Comparison of ENCODE assay signal across 1 cellular context in the genomic region with DNA sequence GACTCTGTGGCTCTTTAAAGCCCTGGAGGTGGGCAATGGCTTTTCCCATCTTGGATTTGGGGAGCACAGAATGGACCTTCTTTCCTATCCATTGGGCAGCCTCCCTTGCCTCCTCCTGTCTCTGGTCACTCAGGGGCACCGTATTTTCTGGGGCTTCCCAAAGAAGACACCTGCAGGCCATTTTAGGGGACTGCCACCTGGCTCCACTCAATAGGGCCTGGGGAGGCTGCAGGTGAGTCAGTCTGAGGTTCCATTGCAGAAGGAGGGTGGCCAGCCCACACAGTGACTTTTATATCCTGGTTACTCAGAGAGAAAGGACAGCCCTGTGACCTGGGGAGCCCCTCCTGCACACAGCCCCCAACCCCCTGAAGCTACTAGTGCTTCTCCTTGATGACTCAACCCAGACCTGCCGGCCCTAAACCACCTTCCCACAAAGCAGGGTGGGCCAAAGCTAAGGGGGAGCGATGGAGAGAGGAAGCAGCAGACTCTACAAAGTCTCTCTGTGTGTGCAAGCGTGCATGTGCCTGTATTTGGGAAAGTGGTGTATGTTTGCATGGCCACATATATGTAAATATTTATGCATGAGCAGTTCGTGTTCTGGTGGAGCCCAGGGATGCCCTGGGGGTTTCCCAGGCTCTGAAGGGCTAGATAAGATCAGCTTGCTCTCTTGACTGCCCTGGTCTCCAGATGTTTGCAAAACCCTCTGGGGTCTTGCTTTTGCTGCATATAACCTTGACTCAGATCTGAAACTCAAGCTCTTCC.
TF ChIP-seq lines count a peak whose summit lies in the region.

No MANE protein-coding gene starts in this region.

TF ChIP-seq in HepG2, 621 proteins besides CTCF, POLR2A, EP300 and RAD21 (continues in another document):
- TF ChIP-seq SMAD3 (CRISPR knock-in tag; IDR thresholded peaks at IDR 0.05), result 0 out of 2 replicates have a peak, but pooled peaks have one; percentile 58
- TF ChIP-seq PITX1 (CRISPR knock-in tag; IDR thresholded peaks at IDR 0.05), result no peak
- TF ChIP-seq NRL (CRISPR knock-in tag; IDR thresholded peaks at IDR 0.05; ENCODE audit: borderline replicate concordance), result peak; percentile 56; the same call in 1 of the 2 replicates
- TF ChIP-seq RORA (CRISPR knock-in tag; IDR thresholded peaks at IDR 0.05), result no peak
- TF ChIP-seq ZFX (CRISPR knock-in tag; IDR thresholded peaks at IDR 0.05; ENCODE audit: low read depth), result peak; percentile 23; the same call in 1 of the 2 replicates
- no peak for TF ChIP-seq DNMT1 (CRISPR knock-in tag; IDR thresholded peaks at IDR 0.05)
- TF ChIP-seq FOXP4 (CRISPR knock-in tag; IDR thresholded peaks at IDR 0.05), result 0 out of 2 replicates have a peak, but pooled peaks have one; percentile 14
- peak; percentile 16; the same call in 1 of the 2 replicates for TF ChIP-seq FOXO1 (CRISPR knock-in tag; IDR thresholded peaks at IDR 0.05)
- peak; percentile 64 for TF ChIP-seq FOXA3 (CRISPR knock-in tag; IDR thresholded peaks at IDR 0.05)
- TF ChIP-seq ZFP36 (IDR thresholded peaks at IDR 0.05; ENCODE audit: borderline replicate concordance, low read depth, low read length, partially characterized antibody), result no peak
- peak; percentile 69 for TF ChIP-seq BHLHE40 (IDR thresholded peaks at IDR 0.05; ENCODE audit: low read length)
- TF ChIP-seq HNRNPK (IDR thresholded peaks at IDR 0.05; ENCODE audit: low read depth, low read length, poor library complexity, severe bottlenecking), result no peak
- no peak for TF ChIP-seq ZSCAN21 (CRISPR knock-in tag; IDR thresholded peaks at IDR 0.05; ENCODE audit: borderline replicate concordance)
- no peak for TF ChIP-seq ZNF552 (CRISPR knock-in tag; IDR thresholded peaks at IDR 0.05; ENCODE audit: borderline replicate concordance)
- TF ChIP-seq ZNF607 (CRISPR knock-in tag; IDR thresholded peaks at IDR 0.05; ENCODE audit: borderline replicate concordance), result no peak
- peak; percentile 36; the same call in 1 of the 2 replicates for TF ChIP-seq PAXIP1 (CRISPR knock-in tag; conservative IDR thresholded peaks at IDR 0.05)
- TF ChIP-seq, protein P1, sequence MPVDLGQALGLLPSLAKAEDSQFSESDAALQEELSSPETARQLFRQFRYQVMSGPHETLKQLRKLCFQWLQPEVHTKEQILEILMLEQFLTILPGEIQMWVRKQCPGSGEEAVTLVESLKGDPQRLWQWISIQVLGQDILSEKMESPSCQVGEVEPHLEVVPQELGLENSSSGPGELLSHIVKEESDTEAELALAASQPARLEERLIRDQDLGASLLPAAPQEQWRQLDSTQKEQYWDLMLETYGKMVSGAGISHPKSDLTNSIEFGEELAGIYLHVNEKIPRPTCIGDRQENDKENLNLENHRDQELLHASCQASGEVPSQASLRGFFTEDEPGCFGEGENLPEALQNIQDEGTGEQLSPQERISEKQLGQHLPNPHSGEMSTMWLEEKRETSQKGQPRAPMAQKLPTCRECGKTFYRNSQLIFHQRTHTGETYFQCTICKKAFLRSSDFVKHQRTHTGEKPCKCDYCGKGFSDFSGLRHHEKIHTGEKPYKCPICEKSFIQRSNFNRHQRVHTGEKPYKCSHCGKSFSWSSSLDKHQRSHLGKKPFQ (CRISPR knock-in tag; IDR thresholded peaks at IDR 0.05; ENCODE audit: insufficient replicate concordance), result no peak
- TF ChIP-seq ZIK1 (CRISPR knock-in tag; IDR thresholded peaks at IDR 0.05; ENCODE audit: borderline replicate concordance, low read depth), result no peak
- no peak for TF ChIP-seq KLF13 (CRISPR knock-in tag; IDR thresholded peaks at IDR 0.05)
- TF ChIP-seq, protein P2, sequence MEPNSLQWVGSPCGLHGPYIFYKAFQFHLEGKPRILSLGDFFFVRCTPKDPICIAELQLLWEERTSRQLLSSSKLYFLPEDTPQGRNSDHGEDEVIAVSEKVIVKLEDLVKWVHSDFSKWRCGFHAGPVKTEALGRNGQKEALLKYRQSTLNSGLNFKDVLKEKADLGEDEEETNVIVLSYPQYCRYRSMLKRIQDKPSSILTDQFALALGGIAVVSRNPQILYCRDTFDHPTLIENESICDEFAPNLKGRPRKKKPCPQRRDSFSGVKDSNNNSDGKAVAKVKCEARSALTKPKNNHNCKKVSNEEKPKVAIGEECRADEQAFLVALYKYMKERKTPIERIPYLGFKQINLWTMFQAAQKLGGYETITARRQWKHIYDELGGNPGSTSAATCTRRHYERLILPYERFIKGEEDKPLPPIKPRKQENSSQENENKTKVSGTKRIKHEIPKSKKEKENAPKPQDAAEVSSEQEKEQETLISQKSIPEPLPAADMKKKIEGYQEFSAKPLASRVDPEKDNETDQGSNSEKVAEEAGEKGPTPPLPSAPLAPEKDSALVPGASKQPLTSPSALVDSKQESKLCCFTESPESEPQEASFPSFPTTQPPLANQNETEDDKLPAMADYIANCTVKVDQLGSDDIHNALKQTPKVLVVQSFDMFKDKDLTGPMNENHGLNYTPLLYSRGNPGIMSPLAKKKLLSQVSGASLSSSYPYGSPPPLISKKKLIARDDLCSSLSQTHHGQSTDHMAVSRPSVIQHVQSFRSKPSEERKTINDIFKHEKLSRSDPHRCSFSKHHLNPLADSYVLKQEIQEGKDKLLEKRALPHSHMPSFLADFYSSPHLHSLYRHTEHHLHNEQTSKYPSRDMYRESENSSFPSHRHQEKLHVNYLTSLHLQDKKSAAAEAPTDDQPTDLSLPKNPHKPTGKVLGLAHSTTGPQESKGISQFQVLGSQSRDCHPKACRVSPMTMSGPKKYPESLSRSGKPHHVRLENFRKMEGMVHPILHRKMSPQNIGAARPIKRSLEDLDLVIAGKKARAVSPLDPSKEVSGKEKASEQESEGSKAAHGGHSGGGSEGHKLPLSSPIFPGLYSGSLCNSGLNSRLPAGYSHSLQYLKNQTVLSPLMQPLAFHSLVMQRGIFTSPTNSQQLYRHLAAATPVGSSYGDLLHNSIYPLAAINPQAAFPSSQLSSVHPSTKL (CRISPR knock-in tag; IDR thresholded peaks at IDR 0.05), result peak; percentile 73; the same call in 1 of the 2 replicates
- TF ChIP-seq HIVEP1 (CRISPR knock-in tag; IDR thresholded peaks at IDR 0.05), result peak; percentile 91
- TF ChIP-seq MLX (CRISPR knock-in tag; IDR thresholded peaks at IDR 0.05), result peak; percentile 73
- peak; percentile 67 for TF ChIP-seq RARA (CRISPR knock-in tag; IDR thresholded peaks at IDR 0.05)
- TF ChIP-seq ZNF569 (CRISPR knock-in tag; IDR thresholded peaks at IDR 0.05; ENCODE audit: borderline replicate concordance), result no peak
- no peak for TF ChIP-seq LCORL (IDR thresholded peaks at IDR 0.05)
- TF ChIP-seq LCORL (CRISPR knock-in tag; IDR thresholded peaks at IDR 0.05), result peak; percentile 76; the same call in 1 of the 2 replicates
- no peak for TF ChIP-seq ZNF816 (CRISPR knock-in tag; IDR thresholded peaks at IDR 0.05; ENCODE audit: borderline replicate concordance)
- 0 out of 2 replicates have a peak, but pooled peaks have one; percentile 26 for TF ChIP-seq ZNF205 (CRISPR knock-in tag; IDR thresholded peaks at IDR 0.05)
- TF ChIP-seq JUND (CRISPR knock-in tag; IDR thresholded peaks at IDR 0.05), result peak; percentile 20; the same call in 1 of the 2 replicates
- TF ChIP-seq SAP130 (CRISPR knock-in tag; IDR thresholded peaks at IDR 0.05; ENCODE audit: low read depth), result peak; percentile 8; the same call in 1 of the 2 replicates
- TF ChIP-seq RCOR2 (CRISPR knock-in tag; IDR thresholded peaks at IDR 0.05), result 0 out of 2 replicates have a peak, but pooled peaks have one; percentile 19
- peak; percentile 59; the same call in 1 of the 2 replicates for TF ChIP-seq ZNF430 (CRISPR knock-in tag; IDR thresholded peaks at IDR 0.05)
- TF ChIP-seq HINFP (CRISPR knock-in tag; IDR thresholded peaks at IDR 0.05; ENCODE audit: low read depth), result 0 out of 2 replicates have a peak, but pooled peaks have one; percentile 28
- TF ChIP-seq, protein P3, sequence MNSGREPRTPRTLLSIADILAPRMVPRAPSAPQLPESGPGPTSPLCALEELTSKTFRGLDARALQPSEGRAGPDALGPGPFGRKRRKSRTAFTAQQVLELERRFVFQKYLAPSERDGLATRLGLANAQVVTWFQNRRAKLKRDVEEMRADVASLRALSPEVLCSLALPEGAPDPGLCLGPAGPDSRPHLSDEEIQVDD (CRISPR knock-in tag; IDR thresholded peaks at IDR 0.05; ENCODE audit: borderline replicate concordance), result no peak
- TF ChIP-seq SALL1 (CRISPR knock-in tag; IDR thresholded peaks at IDR 0.05), result peak; percentile 73
- TF ChIP-seq, protein P4, sequence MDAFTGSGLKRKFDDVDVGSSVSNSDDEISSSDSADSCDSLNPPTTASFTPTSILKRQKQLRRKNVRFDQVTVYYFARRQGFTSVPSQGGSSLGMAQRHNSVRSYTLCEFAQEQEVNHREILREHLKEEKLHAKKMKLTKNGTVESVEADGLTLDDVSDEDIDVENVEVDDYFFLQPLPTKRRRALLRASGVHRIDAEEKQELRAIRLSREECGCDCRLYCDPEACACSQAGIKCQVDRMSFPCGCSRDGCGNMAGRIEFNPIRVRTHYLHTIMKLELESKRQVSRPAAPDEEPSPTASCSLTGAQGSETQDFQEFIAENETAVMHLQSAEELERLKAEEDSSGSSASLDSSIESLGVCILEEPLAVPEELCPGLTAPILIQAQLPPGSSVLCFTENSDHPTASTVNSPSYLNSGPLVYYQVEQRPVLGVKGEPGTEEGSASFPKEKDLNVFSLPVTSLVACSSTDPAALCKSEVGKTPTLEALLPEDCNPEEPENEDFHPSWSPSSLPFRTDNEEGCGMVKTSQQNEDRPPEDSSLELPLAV (CRISPR knock-in tag; conservative IDR thresholded peaks at IDR 0.05; ENCODE audit: low read depth), result no peak
- TF ChIP-seq EHMT2 (IDR thresholded peaks at IDR 0.05; ENCODE audit: borderline replicate concordance, low read depth, low read length), result no peak
- TF ChIP-seq RXRA (CRISPR knock-in tag; IDR thresholded peaks at IDR 0.05), result peak; percentile 39; the same call in 1 of the 2 replicates
- TF ChIP-seq, protein P5, sequence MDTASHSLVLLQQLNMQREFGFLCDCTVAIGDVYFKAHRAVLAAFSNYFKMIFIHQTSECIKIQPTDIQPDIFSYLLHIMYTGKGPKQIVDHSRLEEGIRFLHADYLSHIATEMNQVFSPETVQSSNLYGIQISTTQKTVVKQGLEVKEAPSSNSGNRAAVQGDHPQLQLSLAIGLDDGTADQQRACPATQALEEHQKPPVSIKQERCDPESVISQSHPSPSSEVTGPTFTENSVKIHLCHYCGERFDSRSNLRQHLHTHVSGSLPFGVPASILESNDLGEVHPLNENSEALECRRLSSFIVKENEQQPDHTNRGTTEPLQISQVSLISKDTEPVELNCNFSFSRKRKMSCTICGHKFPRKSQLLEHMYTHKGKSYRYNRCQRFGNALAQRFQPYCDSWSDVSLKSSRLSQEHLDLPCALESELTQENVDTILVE (CRISPR knock-in tag; IDR thresholded peaks at IDR 0.05), result 0 out of 2 replicates have a peak, but pooled peaks have one; percentile 45
